ENCODE assay signal across 17 cellular contexts in genomic region chr5:163544041-163544440, GRCh38. TPM values are rescaled to one million over a fixed set of nuclear protein-coding genes. Genes with fewer than 3 reads are reported as not detected.
DNase-seq lines count a peak whose midpoint lies in the region; ATAC-seq and TF ChIP-seq lines count a peak whose summit lies in the region.
"Had no signal": no experiment of that assay in that cellular context is flagged by ENCODE, and none has a peak within 500 bp of the region (broad histone marks: within the 10 kb centered on the region; RNA-seq: fewer than 3 reads in every experiment).

No MANE protein-coding gene starts in this region.

- H3K27ac Mint-ChIP-seq in GM23338 (no peak overlapping the region), WTC11 (no peak overlapping the region; the same call in 1 of the 2 replicates), neural progenitor cell (no peak overlapping the region)
- H3K27ac Mint-ChIP-seq: B cell; CD4-positive, alpha-beta T cell; CD8-positive, alpha-beta T cell had no signal

- DNase-seq in GM23338 (ENCODE audit: low spot score) (peak; percentile 33), WTC11 (ENCODE audit: low spot score) (no peak), neural progenitor cell (ENCODE audit: low spot score) (no peak), superior temporal gyrus (ENCODE audit: extremely low spot score) (no peak), body of pancreas (no peak)
- DNase-seq: AML-193; Caco-2; Calu3; CD4-positive, alpha-beta T cell; CD8-positive, alpha-beta T cell; DMS79 treated with DMSO at 0.1 percent for 48 hours; GF-D8 had no signal

- POLR2A ChIA-PET in WTC11 (lab: Charles Lee): no interaction called here

- CTCF ChIA-PET in WTC11 (lab: Charles Lee): no interaction called here

- 37 to 62% methylated on average over 2 to 4 of the region's 4 CpGs for WGBS in body of pancreas, 2 donors

- peaks cover 3% of the 10 kb centered on the region for H3K27me3 Mint-ChIP-seq in GM23338 (ENCODE audit: insufficient read depth, low read depth, poor library complexity)
- no peaks in the 10 kb centered on the region for H3K27me3 Mint-ChIP-seq in WTC11 (ENCODE audit: low read depth)
- H3K27me3 Mint-ChIP-seq in neural progenitor cell (ENCODE audit: insufficient read depth, low read depth): peaks cover 6% of the 10 kb centered on the region

- TF ChIP-seq POLR2A in body of pancreas (IDR thresholded peaks at IDR 0.05): no peak

- no peaks in the 10 kb centered on the region for H3K9me3 ChIP-seq in neural progenitor cell (ENCODE audit: low read depth)
- no peaks in the 10 kb centered on the region for H3K9me3 ChIP-seq in body of pancreas
- H3K9me3 ChIP-seq: A549; BLaER1 treated with 17β-estradiol and CSF1 and Interleukin-3, amounts not matched to agents 10 nM and 100 nM; Caco-2 had no signal

- H2AFZ ChIP-seq in GM23338 (no peak overlapping the region), neural progenitor cell (replicated peaks) (peak overlapping the region; percentile 26)

- H3K9me3 Mint-ChIP-seq in GM23338 (no peaks in the 10 kb centered on the region), WTC11 (no peaks in the 10 kb centered on the region), neural progenitor cell (no peaks in the 10 kb centered on the region)
- H3K9me3 Mint-ChIP-seq: CD4-positive, alpha-beta T cell; CD8-positive, alpha-beta T cell had no signal

- H3K27me3 ChIP-seq in GM23338 (ENCODE audit: insufficient read depth) (no peaks in the 10 kb centered on the region), neural progenitor cell (no peaks in the 10 kb centered on the region), body of pancreas (peaks cover 0 to 3% of the 10 kb centered on the region in 2 donors)
- H3K27me3 ChIP-seq: BLaER1 treated with 17β-estradiol and CSF1 and Interleukin-3, amounts not matched to agents 10 nM and 100 nM had no signal

- H3K79me2 ChIP-seq in GM23338 (replicated peaks; ENCODE audit: insufficient read depth) (no peaks in the 10 kb centered on the region), neural progenitor cell (ENCODE audit: low read depth) (no peaks in the 10 kb centered on the region)

- H3F3A ChIP-seq in GM23338 (replicated peaks; ENCODE audit: low read depth): no peaks in the 10 kb centered on the region
- no peaks in the 10 kb centered on the region for H3F3A ChIP-seq in neural progenitor cell (ENCODE audit: low read depth)

- H3K4me1 Mint-ChIP-seq in GM23338 (peaks cover 13% of the 10 kb centered on the region), WTC11 (peaks cover 20% of the 10 kb centered on the region), neural progenitor cell (no peaks in the 10 kb centered on the region)
- H3K4me1 Mint-ChIP-seq: B cell had no signal

- no peak overlapping the region for H3K4me3 Mint-ChIP-seq in GM23338
- no peak overlapping the region for H3K4me3 Mint-ChIP-seq in WTC11
- no peak overlapping the region for H3K4me3 Mint-ChIP-seq in neural progenitor cell
- H3K4me3 Mint-ChIP-seq: B cell; CD4-positive, alpha-beta T cell; CD8-positive, alpha-beta T cell had no signal

- ATAC-seq in GM23338: peak; percentile 63
- ATAC-seq in WTC11: peak; percentile 63
- no peak for ATAC-seq in body of pancreas
- ATAC-seq: A549; CD8-positive, alpha-beta T cell had no signal

- no peaks in the 10 kb centered on the region for H4K20me1 ChIP-seq in GM23338 (replicated peaks; ENCODE audit: insufficient read depth)
- no peaks in the 10 kb centered on the region for H4K20me1 ChIP-seq in neural progenitor cell (ENCODE audit: low read depth)
- H4K20me1 ChIP-seq: BLaER1 treated with 17β-estradiol and CSF1 and Interleukin-3, amounts not matched to agents 10 nM and 100 nM had no signal

- H3K36me3 Mint-ChIP-seq in GM23338 (ENCODE audit: low read depth): no peaks in the 10 kb centered on the region
- no peaks in the 10 kb centered on the region for H3K36me3 Mint-ChIP-seq in WTC11
- H3K36me3 Mint-ChIP-seq in neural progenitor cell: no peaks in the 10 kb centered on the region
- H3K36me3 Mint-ChIP-seq: CD8-positive, alpha-beta T cell had no signal

- H3K4me3 ChIP-seq in GM23338 (no peak overlapping the region), neural progenitor cell (no peak overlapping the region), body of pancreas (no peak overlapping the region)
- H3K4me3 ChIP-seq: A549; BLaER1 treated with 17β-estradiol and CSF1 and Interleukin-3, amounts not matched to agents 10 nM and 100 nM had no signal

- H3K4me2 ChIP-seq in GM23338 (peak overlapping the region; percentile 51; the same call in 1 of the 2 replicates), neural progenitor cell (no peak overlapping the region)
- H3K4me2 ChIP-seq: A549; BLaER1 treated with 17β-estradiol and CSF1 and Interleukin-3, amounts not matched to agents 10 nM and 100 nM had no signal

- intact Hi-C loops in body of pancreas (cut with DNase I): no loop called here

- no peak for TF ChIP-seq CTCF in GM23338 (conservative IDR thresholded peaks at IDR 0.05; ENCODE audit: low read depth in 2 of 2)
- TF ChIP-seq CTCF in WTC11 (IDR thresholded peaks at IDR 0.05): no peak
- no peak for TF ChIP-seq CTCF in neural progenitor cell (IDR thresholded peaks at IDR 0.05)
- no peak for TF ChIP-seq CTCF in body of pancreas (IDR thresholded peaks at IDR 0.05)

- H3K27ac ChIP-seq in GM23338 (ENCODE audit: low read depth) (no peak overlapping the region), neural progenitor cell (no peak overlapping the region), body of pancreas (no peak overlapping the region)
- H3K27ac ChIP-seq: 22Rv1; A549; BLaER1 treated with 17β-estradiol and CSF1 and Interleukin-3, amounts not matched to agents 10 nM and 100 nM; C4-2B had no signal

- no peaks in the 10 kb centered on the region for H3K9me2 ChIP-seq in GM23338 (ENCODE audit: insufficient read depth)

- H3K4me1 ChIP-seq in GM23338 (ENCODE audit: insufficient read depth) (peaks cover 15% of the 10 kb centered on the region), neural progenitor cell (no peaks in the 10 kb centered on the region), body of pancreas (no peaks in the 10 kb centered on the region)
- H3K4me1 ChIP-seq: A549, Caco-2 had no signal

- no peak overlapping the region for H3K9ac ChIP-seq in neural progenitor cell
- H3K9ac ChIP-seq: BLaER1 treated with 17β-estradiol and CSF1 and Interleukin-3, amounts not matched to agents 10 nM and 100 nM had no signal

- H3K36me3 ChIP-seq in GM23338 (ENCODE audit: insufficient read depth) (no peaks in the 10 kb centered on the region), neural progenitor cell (no peaks in the 10 kb centered on the region), body of pancreas (replicated peaks in 1 of 2; ENCODE audit: insufficient read depth in 1 of 2, low read depth in 2 of 2) (no peaks in the 10 kb centered on the region)
- H3K36me3 ChIP-seq: BLaER1 treated with 17β-estradiol and CSF1 and Interleukin-3, amounts not matched to agents 10 nM and 100 nM had no signal

TF ChIP-seq in GM23338, 12 proteins besides CTCF, POLR2A, EP300 and RAD21 (continues in another document):
- TF ChIP-seq CREB1 (CRISPR knock-in tag; IDR thresholded peaks at IDR 0.05; ENCODE audit: low read depth) (no peak), ZNF114 (CRISPR knock-in tag; IDR thresholded peaks at IDR 0.05) (no peak), JUNB (IDR thresholded peaks at IDR 0.05; ENCODE audit: unreplicated experiment) (no peak)

TF ChIP-seq in WTC11, 78 proteins besides CTCF, POLR2A, EP300 and RAD21:
- TF ChIP-seq ETV6 (CRISPR knock-in tag; IDR thresholded peaks at IDR 0.05): no peak
- no peak for TF ChIP-seq ZNF671 (CRISPR knock-in tag; IDR thresholded peaks at IDR 0.05)
- TF ChIP-seq FOXP1 (CRISPR knock-in tag; IDR thresholded peaks at IDR 0.05; ENCODE audit: borderline replicate concordance): no peak
- TF ChIP-seq ZNF317 (CRISPR knock-in tag; IDR thresholded peaks at IDR 0.05; ENCODE audit: borderline replicate concordance, low read depth): no peak
- no peak for TF ChIP-seq MXD4 (CRISPR knock-in tag; IDR thresholded peaks at IDR 0.05; ENCODE audit: borderline replicate concordance)
- TF ChIP-seq HMGA2 (CRISPR knock-in tag; IDR thresholded peaks at IDR 0.05): no peak
TF ChIP-seq in WTC11: peak in this region for 0.

RNA-seq across cellular contexts. Expression of gene MAT2B, which starts 38.6 kb away (rescaled TPM):
- 110 and 120 TPM in 2 replicates for total RNA-seq in GM23338 (2014; rRNA removed; shearing (Covaris generic))
- polyA plus RNA-seq in GM23338 (2016; fragmentation: Nextera tagmentation; extraction: Ambion mirVana): 75.7 and 81.4 TPM in 2 replicates
- total RNA-seq in WTC11 (2021) (51.8 to 55.7 TPM (median 53.1 TPM) in 3 replicates), neural progenitor cell (ENCODE audit: low replicate concordance) (44.7 and 69.0 TPM in 2 replicates), body of pancreas (10 to 100 TPM; 18.5 to 29.1 TPM)
